In genomic region chr6:148760568-148761531, GRCh38 we compare ENCODE assay signal across 8 cellular contexts. TPM values are rescaled to one million over a fixed set of nuclear protein-coding genes. Genes with fewer than 3 reads are reported as not detected.
DNase-seq lines count a peak whose midpoint lies in the region; ATAC-seq and TF ChIP-seq lines count a peak whose summit lies in the region.

No MANE protein-coding gene starts in this region.

- peak overlapping the region; percentile 79 for H3K27ac Mint-ChIP-seq in activated CD8-positive, alpha-beta T cell treated with anti-CD3 and anti-CD28 coated beads, Interleukin-2, amount 10 ng/mL, durations not matched to agents 7 days and 5 days
- peak overlapping the region; percentile 81 for H3K27ac Mint-ChIP-seq in endothelial cell (ENCODE audit: unreplicated experiment)
- H3K27ac Mint-ChIP-seq in Caco-2 (ENCODE audit: unreplicated experiment), result no peak overlapping the region

- H3K27me3 ChIP-seq in mucosa of rectum (ENCODE audit: control insufficient read depth in 2 of 2, insufficient read depth in 2 of 2, low read length in 2 of 2), result no peaks in the 10 kb centered on the region
- H3K27me3 ChIP-seq in Caco-2 (replicated peaks; ENCODE audit: control insufficient read depth, insufficient read depth, low read length), result no peaks in the 10 kb centered on the region

- H3K36me3 Mint-ChIP-seq in activated CD8-positive, alpha-beta T cell treated with anti-CD3 and anti-CD28 coated beads, Interleukin-2, amount 10 ng/mL, durations not matched to agents 7 days and 5 days (ENCODE audit: low read depth), result no peaks in the 10 kb centered on the region
- H3K36me3 Mint-ChIP-seq in endothelial cell (ENCODE audit: low read depth, unreplicated experiment) (no peaks in the 10 kb centered on the region), Caco-2 (ENCODE audit: insufficient read depth, unreplicated experiment) (no peaks in the 10 kb centered on the region)

- intact Hi-C loops in Caco-2 (cut with micrococcal nuclease; ENCODE audit: unreplicated experiment), result no loop called here

- H3K4me3 ChIP-seq in mucosa of rectum (ENCODE audit: low read length in 2 of 2), result peak overlapping the region; percentile 35 to 55
- no peak overlapping the region for H3K4me3 ChIP-seq in Caco-2 (ENCODE audit: low read depth, low read length)

- no TSS peak for BruUV-seq in Caco-2 (replicated peaks; lab: Mats Ljungman, UMichigan)

- peak overlapping the region; percentile 60 for H3K4me3 Mint-ChIP-seq in activated CD8-positive, alpha-beta T cell treated with anti-CD3 and anti-CD28 coated beads, Interleukin-2, amount 10 ng/mL, durations not matched to agents 7 days and 5 days
- H3K4me3 Mint-ChIP-seq in endothelial cell (ENCODE audit: unreplicated experiment) (no peak overlapping the region), Caco-2 (ENCODE audit: unreplicated experiment) (no peak overlapping the region)

- POLR2A ChIA-PET in activated CD8-positive, alpha-beta T cell treated with anti-CD3 and anti-CD28 coated beads, Interleukin-2, amount 10 ng/mL, durations not matched to agents 7 days and 5 days (lab: Charles Lee), result interaction anchor here (0.5 to 0.8 kb wide), 3 partner anchors 8 to 734 kb away, joined by 3 to 4 read pairs (median 4); partner anchors contain the start of gene UST
- POLR2A ChIA-PET in Caco-2 (lab: Charles Lee), result no interaction called here

- DNase-seq in DMS 273 (lab: John Stamatoyannopoulos, UW; ENCODE audit: unreplicated experiment) (peak; percentile 92), Kasumi-1 (lab: John Stamatoyannopoulos, UW) (peak; percentile 77 to 78), endothelial cell (ENCODE audit: low spot score) (no peak), Caco-2 (no peak)
- DNase-seq in activated CD8-positive, alpha-beta T cell treated with anti-CD3 and anti-CD28 coated beads, Interleukin-2, amount 10 ng/mL, durations not matched to agents 7 days and 5 days, result peak; percentile 52

- CTCF ChIA-PET in activated CD8-positive, alpha-beta T cell treated with anti-CD3 and anti-CD28 coated beads, Interleukin-2, amount 10 ng/mL, durations not matched to agents 7 days and 5 days (lab: Charles Lee), result interaction anchor here (1.0 to 1.1 kb wide), 2 partner anchors 17 to 169 kb away, joined by 3 to 4 read pairs; no protein-coding TSS in a partner anchor
- CTCF ChIA-PET in Caco-2 (lab: Charles Lee), result interaction anchor here (0.6 kb wide), 1 partner anchor 212 kb away, joined by 3 read pairs; no protein-coding TSS in a partner anchor

- peaks cover 31% of the 10 kb centered on the region for H3K27me3 Mint-ChIP-seq in activated CD8-positive, alpha-beta T cell treated with anti-CD3 and anti-CD28 coated beads, Interleukin-2, amount 10 ng/mL, durations not matched to agents 7 days and 5 days (ENCODE audit: low read depth)
- H3K27me3 Mint-ChIP-seq in endothelial cell (ENCODE audit: unreplicated experiment) (peaks cover 4% of the 10 kb centered on the region), Caco-2 (ENCODE audit: insufficient read depth, unreplicated experiment) (peaks cover 5% of the 10 kb centered on the region)

- peak; percentile 34 for ATAC-seq in GM21717 (IDR thresholded peaks at IDR 0.05; ENCODE audit: unreplicated experiment)
- peak; percentile 75 for ATAC-seq in activated CD8-positive, alpha-beta T cell treated with anti-CD3 and anti-CD28 coated beads, Interleukin-2, amount 10 ng/mL, durations not matched to agents 7 days and 5 days

- H3K9ac ChIP-seq in mucosa of rectum (ENCODE audit: low read depth in 1 of 2, low read length in 2 of 2), result peak overlapping the region in 1 of 2 donors; percentile 43

- TF ChIP-seq CTCF in endothelial cell (IDR thresholded peaks at IDR 0.05; ENCODE audit: unreplicated experiment) (no peak), Caco-2 (IDR thresholded peaks at IDR 0.05; ENCODE audit: insufficient read depth in 1 of 2, low read depth in 1 of 2, low read length in 1 of 2, severe bottlenecking in 1 of 2, unreplicated experiment in 1 of 2) (no peak)

- H3K9me3 Mint-ChIP-seq in activated CD8-positive, alpha-beta T cell treated with anti-CD3 and anti-CD28 coated beads, Interleukin-2, amount 10 ng/mL, durations not matched to agents 7 days and 5 days (ENCODE audit: insufficient read depth), result no peaks in the 10 kb centered on the region
- H3K9me3 Mint-ChIP-seq in endothelial cell (ENCODE audit: unreplicated experiment), result no peaks in the 10 kb centered on the region
- peaks cover 9% of the 10 kb centered on the region for H3K9me3 Mint-ChIP-seq in Caco-2 (ENCODE audit: unreplicated experiment)

- H3K36me3 ChIP-seq in mucosa of rectum (ENCODE audit: control insufficient read depth in 2 of 2, insufficient read depth in 2 of 2, low read length in 2 of 2), result no peaks in the 10 kb centered on the region
- no peaks in the 10 kb centered on the region for H3K36me3 ChIP-seq in Caco-2 (ENCODE audit: control insufficient read depth, insufficient read depth, low read length)

- H3K4me1 ChIP-seq in mucosa of rectum (ENCODE audit: control insufficient read depth in 2 of 2, insufficient read depth in 2 of 2, low read length in 2 of 2) (peaks cover 9 to 11% of the 10 kb centered on the region in 2 donors), Caco-2 (peaks cover 8% of the 10 kb centered on the region)

- no peaks in the 10 kb centered on the region for H3K9me3 ChIP-seq in mucosa of rectum (ENCODE audit: control insufficient read depth in 2 of 2, low read length in 2 of 2)
- H3K9me3 ChIP-seq in Caco-2, result peaks cover 2% of the 10 kb centered on the region; the same call in 1 of the 2 replicates

- H3K27ac ChIP-seq in mucosa of rectum (ENCODE audit: low read depth in 2 of 2, low read length in 2 of 2), result peak overlapping the region; percentile 57 to 70
- H3K27ac ChIP-seq in temporal lobe (ENCODE audit: low read depth, low read length), result peak overlapping the region; percentile 67

- H3K4me1 Mint-ChIP-seq in activated CD8-positive, alpha-beta T cell treated with anti-CD3 and anti-CD28 coated beads, Interleukin-2, amount 10 ng/mL, durations not matched to agents 7 days and 5 days (ENCODE audit: low read depth), result peaks cover 40% of the 10 kb centered on the region
- H3K4me1 Mint-ChIP-seq in endothelial cell (ENCODE audit: unreplicated experiment) (peaks cover 59% of the 10 kb centered on the region), Caco-2 (ENCODE audit: low read depth, unreplicated experiment) (peaks cover 12% of the 10 kb centered on the region)

RNA-seq across cellular contexts. Expression of gene UST, which starts 14.0 kb away (rescaled TPM):
- under 1 TPM; 0.16 to 0.42 TPM for total RNA-seq in activated CD8-positive, alpha-beta T cell treated with anti-CD3 and anti-CD28 coated beads, Interleukin-2, amount 10 ng/mL, durations not matched to agents 7 days and 5 days
- 23.2 TPM for total RNA-seq in endothelial cell (ENCODE audit: unreplicated experiment)
- total RNA-seq in temporal lobe, result 30.0 TPM
- not detected in 2 replicates for total RNA-seq in Caco-2 (2022)

Comparison
In these comparisons a context has a peak if more than half of its experiments do, and no peak if none do; other contexts are left out.
1. DNase-seq: peak in DMS 273 (single experiment), Kasumi-1 (2 of 2) and activated CD8-positive, alpha-beta T cell treated with anti-CD3 and anti-CD28 coated beads, Interleukin-2, amount 10 ng/mL, durations not matched to agents 7 days and 5 days (single experiment); none in endothelial cell (single experiment) and Caco-2 (0 of 2).
2. RNA of gene UST, which starts 14.0 kb away (total RNA-seq): 30.0 TPM in temporal lobe (single experiment) and 23.2 TPM in endothelial cell (single experiment); 0.16 to 0.42 TPM in activated CD8-positive, alpha-beta T cell treated with anti-CD3 and anti-CD28 coated beads, Interleukin-2, amount 10 ng/mL, durations not matched to agents 7 days and 5 days and not detected in Caco-2; every median in the first group is over 10 times any median in the second.